ENCODE assay signal across 8 cellular contexts in genomic region chr3:107927361-107928083, GRCh38.
DNase-seq lines count a peak whose midpoint lies in the region; ATAC-seq and TF ChIP-seq lines count a peak whose summit lies in the region.

No MANE protein-coding gene starts in this region.

- H3K4me3 ChIP-seq in GM08714 (ENCODE audit: low read length) (peak overlapping the region; percentile 66; the same call in 1 of the 2 replicates), left ventricle myocardium inferior (peak overlapping the region; percentile 70), upper lobe of right lung (peak overlapping the region; percentile 60)

- H3K27me3 Mint-ChIP-seq in progenitor cell of endocrine pancreas, result peaks cover 6% of the 10 kb centered on the region

- peak; percentile 85 for DNase-seq in HEK293T (ENCODE audit: extremely low spot score)
- DNase-seq in MV-4-11 (lab: John Stamatoyannopoulos, UW), result peak; percentile 70
- DNase-seq in SW480 (ENCODE audit: low spot score), result peak; percentile 72
- peak; percentile 61 for DNase-seq in amniotic epithelial cell (ENCODE audit: low read depth)
- peak; percentile 65 for DNase-seq in left ventricle myocardium inferior
- peak; percentile 73 for DNase-seq in progenitor cell of endocrine pancreas (ENCODE audit: low spot score, unreplicated experiment)
- peak; percentile 85 for DNase-seq in upper lobe of right lung

- peaks cover 7% of the 10 kb centered on the region for H3K4me1 Mint-ChIP-seq in progenitor cell of endocrine pancreas (ENCODE audit: low read depth)

- POLR2A ChIA-PET in HEK293T (lab: Yijun Ruan, JAX), result interaction anchor here (0.6 kb wide), 1 partner anchor 102 kb away, joined by 3 read pairs; no protein-coding TSS in a partner anchor

- H3K4me1 ChIP-seq in left ventricle myocardium inferior (peaks cover 16% of the 10 kb centered on the region), upper lobe of right lung (peaks cover 5% of the 10 kb centered on the region)

- peak; percentile 97 for ATAC-seq in upper lobe of right lung

- H3K36me3 ChIP-seq in left ventricle myocardium inferior (no peaks in the 10 kb centered on the region), upper lobe of right lung (no peaks in the 10 kb centered on the region)

- no peak overlapping the region for H3K27ac ChIP-seq in left ventricle myocardium inferior (replicated peaks)
- no peak overlapping the region for H3K27ac ChIP-seq in upper lobe of right lung

- H3K27me3 ChIP-seq in left ventricle myocardium inferior (ENCODE audit: low read depth), result no peaks in the 10 kb centered on the region
- no peaks in the 10 kb centered on the region for H3K27me3 ChIP-seq in upper lobe of right lung

- intact Hi-C loops in left ventricle myocardium inferior (cut with micrococcal nuclease) (no loop called here), upper lobe of right lung (cut with DNase I) (no loop called here)

- TF ChIP-seq CTCF in left ventricle myocardium inferior (IDR thresholded peaks at IDR 0.05; ENCODE audit: borderline replicate concordance) (peak; percentile 96), progenitor cell of endocrine pancreas (IDR thresholded peaks at IDR 0.05; ENCODE audit: unreplicated experiment) (peak; percentile 99), upper lobe of right lung (IDR thresholded peaks at IDR 0.05) (peak; percentile 95)

- peaks cover 5% of the 10 kb centered on the region for H3K9me3 Mint-ChIP-seq in progenitor cell of endocrine pancreas (ENCODE audit: low read depth)

- peak overlapping the region; percentile 71 for H3K27ac Mint-ChIP-seq in progenitor cell of endocrine pancreas

- CTCF ChIA-PET in HEK293T (lab: Yijun Ruan, JAX), result interaction anchor here (0.6 to 2.3 kb wide), 13 partner anchors 8 to 692 kb away, joined by 3 to 12 read pairs (median 3); no protein-coding TSS in a partner anchor

- no peaks in the 10 kb centered on the region for H3K36me3 Mint-ChIP-seq in progenitor cell of endocrine pancreas (ENCODE audit: insufficient read depth)

- H3K4me3 Mint-ChIP-seq in progenitor cell of endocrine pancreas (ENCODE audit: low read depth), result peak overlapping the region; percentile 80

- no peaks in the 10 kb centered on the region for H3K9me3 ChIP-seq in left ventricle myocardium inferior (replicated peaks)
- no peaks in the 10 kb centered on the region for H3K9me3 ChIP-seq in upper lobe of right lung

TF ChIP-seq in HEK293T, 16 proteins besides CTCF, POLR2A, EP300 and RAD21:
- peak; percentile 90 for TF ChIP-seq ARNT (IDR thresholded peaks at IDR 0.05)
- TF ChIP-seq ZNF384 (IDR thresholded peaks at IDR 0.05), result no peak
- TF ChIP-seq PKNOX1 (IDR thresholded peaks at IDR 0.05), result peak; percentile 83
- TF ChIP-seq L3MBTL2 (conservative IDR thresholded peaks at IDR 0.05), result peak; percentile 82
- TF ChIP-seq TARDBP (IDR thresholded peaks at IDR 0.05), result no peak
